Comparison of ENCODE assay signal across 13 cellular contexts in the genomic region with DNA sequence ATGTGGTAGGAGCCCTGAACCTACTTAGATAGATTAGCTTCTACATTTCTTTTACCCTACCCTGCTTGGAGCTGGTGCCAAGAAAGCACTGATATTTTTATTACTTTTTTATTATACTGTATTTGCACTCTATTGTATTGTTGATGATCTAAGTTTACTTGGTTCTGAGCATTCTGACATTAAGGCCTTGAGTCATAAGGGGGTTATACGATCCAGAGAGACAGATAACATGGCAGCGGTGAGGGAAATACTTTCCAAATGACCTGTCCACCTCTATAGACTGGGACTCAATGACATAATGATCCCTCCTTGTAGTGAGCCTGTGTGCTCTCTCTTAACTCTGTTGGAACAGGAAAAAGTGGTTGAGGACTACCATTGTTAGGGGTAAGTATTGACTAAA.
DNase-seq lines count a peak whose midpoint lies in the region; ATAC-seq, FAIRE-seq and TF ChIP-seq lines count a peak whose summit lies in the region.
"Had no signal": no experiment of that assay in that cellular context is flagged by ENCODE, and none has a peak within 500 bp of the region (broad histone marks: within the 10 kb centered on the region; RNA-seq: fewer than 3 reads in every experiment).

No MANE protein-coding gene starts in this region.

- TSS peak; percentile 46 for BruUV-seq in endothelial cell of umbilical vein (replicated peaks; lab: Mats Ljungman, UMichigan)

- peak overlapping the region; percentile 31; the same call in 1 of the 2 replicates for H3K9ac ChIP-seq in GM23248
- peak overlapping the region; percentile 22 for H3K9ac ChIP-seq in endothelial cell of umbilical vein (replicated peaks; ENCODE audit: extremely low read depth, insufficient read depth, low read length)

- H3K36me3 Mint-ChIP-seq in nephron progenitor cell (ENCODE audit: low read depth): peaks cover 64% of the 10 kb centered on the region

- CTCF ChIA-PET in endothelial cell of umbilical vein (lab: Charles Lee): interaction anchor here (1.0 to 2.2 kb wide), 4 partner anchors 10 to 177 kb away, joined by 3 to 16 read pairs (median 5); partner anchors contain the start of gene MAN2A1

- no peak overlapping the region for H2AFZ ChIP-seq in GM23248
- no peak overlapping the region for H2AFZ ChIP-seq in endothelial cell of umbilical vein (ENCODE audit: low read depth, low read length)

- DNase-seq in GM23248 (peak; percentile 82), RPMI7951 (ENCODE audit: low read depth) (peak; percentile 80), endothelial cell of umbilical vein (ENCODE audit: low read depth, low spot score) (peak; percentile 88), nephron progenitor cell (no peak), stomach (no peak), COLO829 (ENCODE audit: low spot score) (no peak)
- DNase-seq: activated T-cell treated with anti-CD3 and anti-CD28 coated beads, Interleukin-2, amount 50 U/mL, for 24 hours; Calu3; left cardiac atrium; NCI-H524 treated with DMSO at 0.1 percent for 48 hours; stimulated activated naive CD4-positive, alpha-beta T cell treated with Interleukin-2 at 50 U/mL for 16 hours had no signal

- POLR2A ChIA-PET in endothelial cell of umbilical vein (lab: Charles Lee): interaction anchor here (1.0 to 1.3 kb wide), 2 partner anchors 9 to 176 kb away, joined by 3 to 4 read pairs; partner anchors contain the start of gene MAN2A1

- no peaks in the 10 kb centered on the region for H3K27me3 Mint-ChIP-seq in nephron progenitor cell (ENCODE audit: low read depth, poor library complexity)
- H3K27me3 Mint-ChIP-seq: activated T-cell treated with anti-CD3 and anti-CD28 coated beads, Interleukin-2, amount 50 U/mL, for 24 hours had no signal

- dilution Hi-C loops in endothelial cell of umbilical vein (cut with MboI; ENCODE audit: extremely low pct_ligation_motif_present, low sequenced_read_pairs): no loop called here

- H4K20me1 ChIP-seq in GM23248 (ENCODE audit: insufficient read depth) (no peaks in the 10 kb centered on the region), endothelial cell of umbilical vein (replicated peaks; ENCODE audit: control insufficient read depth, extremely low read depth, insufficient read depth, low read length) (no peaks in the 10 kb centered on the region)

- FAIRE-seq in endothelial cell of umbilical vein (lab: Jason Lieb, UNC): peak; percentile 56

- peak overlapping the region; percentile 74 for H3K4me2 ChIP-seq in GM23248 (ENCODE audit: unreplicated experiment)
- H3K4me2 ChIP-seq in endothelial cell of umbilical vein (ENCODE audit: insufficient read depth, low read length): peak overlapping the region; percentile 53

- peaks cover 38% of the 10 kb centered on the region for H3F3A ChIP-seq in GM23248 (ENCODE audit: insufficient read depth)

- WGBS in GM23248 (ENCODE audit: low coverage in 1 of 2, low lambda C conversion rate in 2 of 2, missing lambda C conversion rate in 2 of 2), 2 experiments: 0 to 1% methylated on average over 2 of the region's 2 CpGs
- 51 to 68% (median 62%) methylated on average over 2 of the region's 2 CpGs for WGBS in stomach, 5 donors

- no peaks in the 10 kb centered on the region for H3K9me2 ChIP-seq in GM23248 (ENCODE audit: insufficient read depth)

- H3K36me3 ChIP-seq in GM23248 (ENCODE audit: low read depth) (0 out of 2 replicates have a peak, but pooled peaks cover 6% of the 10 kb centered on the region), endothelial cell of umbilical vein (ENCODE audit: control insufficient read depth in 2 of 2, extremely low read depth in 1 of 2, insufficient read depth in 2 of 2, low read length in 2 of 2) (no peaks in the 10 kb centered on the region), stomach (peaks cover 0 to 62% (median 50%) of the 10 kb centered on the region in 4 donors)

- H3K9me1 ChIP-seq in endothelial cell of umbilical vein (replicated peaks; ENCODE audit: control insufficient read depth, extremely low read depth, insufficient read depth, low read length): no peaks in the 10 kb centered on the region

- ATAC-seq in GM21529 (IDR thresholded peaks at IDR 0.05; ENCODE audit: unreplicated experiment) (no peak), HG03439 (IDR thresholded peaks at IDR 0.05; ENCODE audit: unreplicated experiment) (no peak)

- in situ Hi-C loops in GM23248 (cut with MboI): no loop called here

- H3K4me3 ChIP-seq in GM23248: 0 out of 2 replicates have a peak overlapping the region, but pooled peaks have one; percentile 8
- H3K4me3 ChIP-seq in endothelial cell of umbilical vein (replicated peaks in 1 of 3; ENCODE audit: insufficient read depth in 1 of 3, low read depth in 1 of 3, low read length in 3 of 3): no peak overlapping the region
- H3K4me3 ChIP-seq in stomach: no peak overlapping the region

- no peak for TF ChIP-seq CTCF in endothelial cell of umbilical vein (IDR thresholded peaks at IDR 0.05; ENCODE audit: extremely low read depth in 1 of 2, insufficient read depth in 1 of 2, low read depth in 1 of 2, low read length in 2 of 2)
- no peak for TF ChIP-seq CTCF in nephron progenitor cell (IDR thresholded peaks at IDR 0.05)
- TF ChIP-seq CTCF in stomach (IDR thresholded peaks at IDR 0.05): no peak

- H3K4me1 ChIP-seq in GM23248 (ENCODE audit: insufficient read depth): peaks cover 51% of the 10 kb centered on the region
- peaks cover 29% of the 10 kb centered on the region for H3K4me1 ChIP-seq in endothelial cell of umbilical vein (ENCODE audit: control insufficient read depth, extremely low read depth, insufficient read depth, low read length)
- no peaks in the 10 kb centered on the region for H3K4me1 ChIP-seq in stomach

- peaks cover 15% of the 10 kb centered on the region for H3K4me1 Mint-ChIP-seq in nephron progenitor cell

- no peak overlapping the region for H3K4me3 Mint-ChIP-seq in nephron progenitor cell
- H3K4me3 Mint-ChIP-seq: activated T-cell treated with anti-CD3 and anti-CD28 coated beads, Interleukin-2, amount 50 U/mL, for 24 hours had no signal

- TF ChIP-seq EP300 in stomach (IDR thresholded peaks at IDR 0.05): no peak

- TF ChIP-seq POLR2A in endothelial cell of umbilical vein (IDR thresholded peaks at IDR 0.05; ENCODE audit: low read depth, low read length): no peak
- TF ChIP-seq POLR2A in stomach (IDR thresholded peaks at IDR 0.05): no peak

- no peaks in the 10 kb centered on the region for H3K27me3 ChIP-seq in GM23248 (replicated peaks; ENCODE audit: insufficient read depth)
- no peaks in the 10 kb centered on the region for H3K27me3 ChIP-seq in endothelial cell of umbilical vein (ENCODE audit: control insufficient read depth in 2 of 2, insufficient read depth in 2 of 2, low read length in 2 of 2)
- no peaks in the 10 kb centered on the region for H3K27me3 ChIP-seq in stomach

- intact Hi-C loops in endothelial cell of umbilical vein (cut with micrococcal nuclease) (loop anchor here (5.0 kb wide), 1 partner anchor 454 kb away; no protein-coding TSS in a partner anchor), stomach (cut with DNase I; ENCODE audit: low total_unique reads) (no loop called here)

- no peaks in the 10 kb centered on the region for H3K79me2 ChIP-seq in GM23248 (ENCODE audit: insufficient read depth)
- H3K79me2 ChIP-seq in endothelial cell of umbilical vein (ENCODE audit: control insufficient read depth, insufficient read depth, low read length): no peaks in the 10 kb centered on the region

- H3K27ac ChIP-seq in GM23248: peak overlapping the region; percentile 87
- H3K27ac ChIP-seq in endothelial cell of umbilical vein (ENCODE audit: insufficient read depth, low read depth, low read length): peak overlapping the region; percentile 79
- H3K27ac ChIP-seq in stomach: no peak overlapping the region

- peak overlapping the region; percentile 85 for H3K27ac Mint-ChIP-seq in nephron progenitor cell
- H3K27ac Mint-ChIP-seq: activated T-cell treated with anti-CD3 and anti-CD28 coated beads, Interleukin-2, amount 50 U/mL, for 24 hours had no signal

- H3K9me3 Mint-ChIP-seq in nephron progenitor cell: no peaks in the 10 kb centered on the region
- H3K9me3 Mint-ChIP-seq: activated T-cell treated with anti-CD3 and anti-CD28 coated beads, Interleukin-2, amount 50 U/mL, for 24 hours had no signal

- H3K9me3 ChIP-seq in GM23248 (ENCODE audit: low read depth) (no peaks in the 10 kb centered on the region), endothelial cell of umbilical vein (replicated peaks; ENCODE audit: control insufficient read depth, insufficient read depth, low read length) (no peaks in the 10 kb centered on the region), stomach (no peaks in the 10 kb centered on the region)

TF ChIP-seq in endothelial cell of umbilical vein, 7 proteins besides CTCF, POLR2A, EP300 and RAD21:
- TF ChIP-seq, protein P1, sequence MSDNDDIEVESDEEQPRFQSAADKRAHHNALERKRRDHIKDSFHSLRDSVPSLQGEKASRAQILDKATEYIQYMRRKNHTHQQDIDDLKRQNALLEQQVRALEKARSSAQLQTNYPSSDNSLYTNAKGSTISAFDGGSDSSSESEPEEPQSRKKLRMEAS (IDR thresholded peaks at IDR 0.05; ENCODE audit: insufficient read depth, insufficient read length): no peak
- TF ChIP-seq FOS (IDR thresholded peaks at IDR 0.05; ENCODE audit: borderline replicate concordance, insufficient read depth, low read length) (peak; percentile 26), JUN (IDR thresholded peaks at IDR 0.05; ENCODE audit: borderline replicate concordance, insufficient read depth, insufficient read length, low read depth) (peak; percentile 65), POLR2AphosphoS5 (IDR thresholded peaks at IDR 0.05; ENCODE audit: insufficient read depth, low read depth, low read length) (peak; percentile 18), MYC (IDR thresholded peaks at IDR 0.05; ENCODE audit: low read depth, low read length) (no peak), EZH2 (IDR thresholded peaks at IDR 0.05; ENCODE audit: borderline replicate concordance, low read depth, low read length, severe bottlenecking) (no peak), GATA2 (IDR thresholded peaks at IDR 0.05; ENCODE audit: insufficient read depth, insufficient read length, low read depth, low read length) (peak; percentile 86)

Comparison
In these comparisons a context has a peak if more than half of its experiments do, and no peak if none do; other contexts are left out.
1. DNase-seq: peak in GM23248 (single experiment), RPMI7951 (single experiment) and endothelial cell of umbilical vein (single experiment); none in nephron progenitor cell (single experiment), stomach (single experiment) and COLO829 (single experiment).
2. H3K27ac ChIP-seq: peak in GM23248 (single experiment) and endothelial cell of umbilical vein (single experiment); none in stomach (0 of 5).